ENCODE assay signal across 12 cellular contexts in the genomic region with DNA sequence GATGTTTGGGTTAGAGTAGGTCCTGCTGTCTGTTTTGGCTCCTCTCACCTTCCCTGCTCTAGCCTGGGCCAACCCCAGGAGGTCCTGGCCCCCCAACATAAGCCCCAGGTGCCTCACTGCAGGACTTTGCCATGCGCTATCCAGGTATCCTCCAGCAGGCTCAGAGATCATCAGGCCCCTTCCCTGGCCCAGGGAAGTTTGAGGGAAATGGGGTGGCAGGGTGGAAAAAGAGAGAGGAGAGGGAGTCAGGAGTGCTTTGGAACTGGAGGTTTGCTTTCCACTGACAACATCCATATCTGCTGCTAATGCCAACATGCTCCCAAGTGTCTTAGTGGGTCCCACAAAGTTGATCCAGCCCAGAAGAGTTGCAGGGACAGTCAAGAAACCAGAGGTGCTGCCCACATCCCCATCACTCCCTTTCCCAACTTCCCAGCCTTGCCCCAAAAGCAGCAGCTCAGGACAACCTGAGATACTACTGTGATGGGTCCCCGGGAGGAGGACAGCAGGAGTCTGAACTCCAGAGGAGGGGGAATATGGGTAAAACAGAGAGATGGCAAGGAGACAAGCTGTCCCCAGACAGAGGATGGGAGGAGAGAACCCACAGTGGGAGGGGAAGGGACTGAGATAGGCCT. TPM values are rescaled to one million over a fixed set of nuclear protein-coding genes. Genes with fewer than 3 reads are reported as not detected.
DNase-seq lines count a peak whose midpoint lies in the region; ATAC-seq and TF ChIP-seq lines count a peak whose summit lies in the region.
"Had no signal": no experiment of that assay in that cellular context is flagged by ENCODE, and none has a peak within 500 bp of the region (broad histone marks: within the 10 kb centered on the region; RNA-seq: fewer than 3 reads in every experiment).

No MANE protein-coding gene starts in this region.

- no peak for ATAC-seq in activated CD8-positive, alpha-beta T cell treated with anti-CD3 and anti-CD28 coated beads for 36 hours
- ATAC-seq in gastroesophageal sphincter, result no peak

- DNase-seq in CD4-positive, alpha-beta memory T cell, result no peak
- no peak for DNase-seq in activated CD8-positive, alpha-beta T cell treated with anti-CD3 and anti-CD28 coated beads for 36 hours
- DNase-seq in retinal pigment epithelial cell (ENCODE audit: low read depth), result no peak
- DNase-seq in stimulated activated naive CD4-positive, alpha-beta T cell (lab: John Stamatoyannopoulos, UW), result no peak
- no peak for DNase-seq in RPMI8226
- DNase-seq in effector memory CD4-positive, alpha-beta T cell, result no peak
- DNase-seq in NCI-H2107 (lab: John Stamatoyannopoulos, UW), result no peak
- DNase-seq: GOT3 had no signal

- WGBS in gastroesophageal sphincter (ENCODE audit: low coverage in 1 of 2), 2 donors, result 44% methylated on average over 2 of the region's 2 CpGs; no CpG with 5 or more reads in 1 of the 2 donors

- H3K27me3 Mint-ChIP-seq in CD4-positive, alpha-beta memory T cell, result no peaks in the 10 kb centered on the region
- H3K27me3 Mint-ChIP-seq in activated CD8-positive, alpha-beta T cell treated with anti-CD3 and anti-CD28 coated beads for 36 hours, result no peaks in the 10 kb centered on the region

- no peak for TF ChIP-seq CTCF in activated CD8-positive, alpha-beta T cell treated with anti-CD3 and anti-CD28 coated beads for 36 hours (IDR thresholded peaks at IDR 0.05)
- TF ChIP-seq CTCF in gastroesophageal sphincter (IDR thresholded peaks at IDR 0.05) (no peak), retinal pigment epithelial cell (conservative IDR thresholded peaks at IDR 0.05; ENCODE audit: low read depth, low read length) (no peak)

- TF ChIP-seq POLR2A in gastroesophageal sphincter (IDR thresholded peaks at IDR 0.05), result no peak

- peaks cover 9 to 33% (median 21%) of the 10 kb centered on the region in 4 donors for H3K4me1 Mint-ChIP-seq in CD4-positive, alpha-beta memory T cell
- peaks cover 33% of the 10 kb centered on the region for H3K4me1 Mint-ChIP-seq in activated CD8-positive, alpha-beta T cell treated with anti-CD3 and anti-CD28 coated beads for 36 hours (ENCODE audit: low read depth)

- H3K36me3 Mint-ChIP-seq in CD4-positive, alpha-beta memory T cell, result peaks cover 0 to 3% of the 10 kb centered on the region in 2 donors
- no peaks in the 10 kb centered on the region for H3K36me3 Mint-ChIP-seq in activated CD8-positive, alpha-beta T cell treated with anti-CD3 and anti-CD28 coated beads for 36 hours (ENCODE audit: low read depth)

- intact Hi-C loops in CD4-positive, alpha-beta memory T cell (cut with micrococcal nuclease), result loop anchor here (5.0 kb wide), 1 partner anchor 47 kb away; a partner anchor contains a TSS
- intact Hi-C loops in activated CD8-positive, alpha-beta T cell treated with anti-CD3 and anti-CD28 coated beads for 36 hours (cut with micrococcal nuclease), result no loop called here

- TF ChIP-seq EP300 in gastroesophageal sphincter (IDR thresholded peaks at IDR 0.05), result no peak

- H3K27ac ChIP-seq in CD4-positive, alpha-beta memory T cell (ENCODE audit: low read depth, low read length), result no peak overlapping the region
- peak overlapping the region; percentile 97 to 100 (median 99) for H3K27ac ChIP-seq in gastroesophageal sphincter
- no peak overlapping the region for H3K27ac ChIP-seq in effector memory CD4-positive, alpha-beta T cell (ENCODE audit: insufficient read depth, low read length, poor library complexity, severe bottlenecking)

- H3K4me3 Mint-ChIP-seq in CD4-positive, alpha-beta memory T cell, result peak overlapping the region in 2 of 8 donors; percentile 35 to 36
- no peak overlapping the region for H3K4me3 Mint-ChIP-seq in activated CD8-positive, alpha-beta T cell treated with anti-CD3 and anti-CD28 coated beads for 36 hours

- peak overlapping the region in 5 of 7 donors; percentile 33 to 86 (median 76) for H3K27ac Mint-ChIP-seq in CD4-positive, alpha-beta memory T cell
- H3K27ac Mint-ChIP-seq in activated CD8-positive, alpha-beta T cell treated with anti-CD3 and anti-CD28 coated beads for 36 hours, result peak overlapping the region; percentile 2

- CTCF ChIA-PET in CD4-positive, alpha-beta memory T cell (lab: Charles Lee; ENCODE audit: partially characterized antibody), result interaction anchor here (1.2 to 1.3 kb wide), 2 partner anchors 15 to 47 kb away, joined by 3 to 4 read pairs; no protein-coding TSS in a partner anchor
- CTCF ChIA-PET in activated CD8-positive, alpha-beta T cell treated with anti-CD3 and anti-CD28 coated beads for 36 hours (lab: Charles Lee), result interaction anchor here (0.8 to 1.2 kb wide), 3 partner anchors 15 to 163 kb away, joined by 3 read pairs; no protein-coding TSS in a partner anchor

- peaks cover 23% of the 10 kb centered on the region for H3K4me1 ChIP-seq in CD4-positive, alpha-beta memory T cell (ENCODE audit: insufficient read depth, low read length)
- peaks cover 0 to 85% (median 64%) of the 10 kb centered on the region in 3 donors for H3K4me1 ChIP-seq in gastroesophageal sphincter
- peaks cover 10% of the 10 kb centered on the region for H3K4me1 ChIP-seq in effector memory CD4-positive, alpha-beta T cell (ENCODE audit: control insufficient read depth, insufficient read depth, low read length, poor library complexity, severe bottlenecking)

- H3K9me3 Mint-ChIP-seq in CD4-positive, alpha-beta memory T cell, result no peaks in the 10 kb centered on the region
- no peaks in the 10 kb centered on the region for H3K9me3 Mint-ChIP-seq in activated CD8-positive, alpha-beta T cell treated with anti-CD3 and anti-CD28 coated beads for 36 hours

- H3K4me3 ChIP-seq in CD4-positive, alpha-beta memory T cell (ENCODE audit: low read length in 2 of 2), result no peak overlapping the region
- H3K4me3 ChIP-seq in gastroesophageal sphincter (peak overlapping the region; percentile 57 to 85), retinal pigment epithelial cell (ENCODE audit: low read length) (peak overlapping the region; percentile 37)
- H3K4me3 ChIP-seq in effector memory CD4-positive, alpha-beta T cell (ENCODE audit: insufficient read depth, low read depth, low read length, poor library complexity, severe bottlenecking), result no peak overlapping the region

- POLR2A ChIA-PET in CD4-positive, alpha-beta memory T cell (lab: Charles Lee; ENCODE audit: partially characterized antibody), result interaction anchor here (1.1 kb wide), 1 partner anchor 12 kb away, joined by 4 read pairs; no protein-coding TSS in a partner anchor
- POLR2A ChIA-PET in activated CD8-positive, alpha-beta T cell treated with anti-CD3 and anti-CD28 coated beads for 36 hours (lab: Charles Lee), result interaction anchor here (1.3 kb wide), 1 partner anchor 15 kb away, joined by 3 read pairs; no protein-coding TSS in a partner anchor

- no peaks in the 10 kb centered on the region for H3K9me3 ChIP-seq in CD4-positive, alpha-beta memory T cell (ENCODE audit: control insufficient read depth in 1 of 2, low read length in 2 of 2)
- H3K9me3 ChIP-seq in gastroesophageal sphincter, result no peaks in the 10 kb centered on the region
- no peaks in the 10 kb centered on the region for H3K9me3 ChIP-seq in effector memory CD4-positive, alpha-beta T cell (ENCODE audit: control insufficient read depth, low read length)

- H3K27me3 ChIP-seq in CD4-positive, alpha-beta memory T cell (ENCODE audit: insufficient read depth, low read length), result no peaks in the 10 kb centered on the region
- no peaks in the 10 kb centered on the region for H3K27me3 ChIP-seq in gastroesophageal sphincter
- H3K27me3 ChIP-seq in effector memory CD4-positive, alpha-beta T cell (replicated peaks; ENCODE audit: control insufficient read depth, insufficient read depth, low read length, poor library complexity, severe bottlenecking), result no peaks in the 10 kb centered on the region

- no peaks in the 10 kb centered on the region for H3K36me3 ChIP-seq in CD4-positive, alpha-beta memory T cell (ENCODE audit: insufficient read depth, low read length)
- peaks cover 0 to 23% of the 10 kb centered on the region in 2 donors for H3K36me3 ChIP-seq in gastroesophageal sphincter
- H3K36me3 ChIP-seq in effector memory CD4-positive, alpha-beta T cell (ENCODE audit: control insufficient read depth, insufficient read depth, low read length), result no peaks in the 10 kb centered on the region

RNA-seq across cellular contexts. Expression of a gene that starts 0.7 kb away (rescaled TPM):
- 1 to 10 TPM; 6.3 to 7.2 TPM for total RNA-seq in CD4-positive, alpha-beta memory T cell
- polyA plus RNA-seq in CD4-positive, alpha-beta memory T cell, result under 1 TPM; 0.27 to 0.45 TPM
- 1 to 10 TPM; 1.1 to 1.6 TPM for total RNA-seq in activated CD8-positive, alpha-beta T cell treated with anti-CD3 and anti-CD28 coated beads for 36 hours
- 100 to 1,000 TPM; 108 to 323 (median 182) TPM for total RNA-seq in gastroesophageal sphincter

RNA-seq across cellular contexts. Expression of a gene that starts 28.6 kb away (rescaled TPM):
- total RNA-seq in CD4-positive, alpha-beta memory T cell, result 10 to 100 TPM; 54.3 to 59.3 TPM
- polyA plus RNA-seq in CD4-positive, alpha-beta memory T cell, result 10 to 100 TPM; 54.2 to 71.7 TPM
- total RNA-seq in activated CD8-positive, alpha-beta T cell treated with anti-CD3 and anti-CD28 coated beads for 36 hours, result 10 to 100 TPM; 24.8 to 25.0 TPM
- total RNA-seq in gastroesophageal sphincter, result 100 to 1,000 TPM in 2 of 4 donors, 10 to 100 TPM in 2; 79.1 to 137 (median 110) TPM

RNA-seq across cellular contexts. Expression of a gene that starts 44.3 kb away (rescaled TPM):
- total RNA-seq in CD4-positive, alpha-beta memory T cell, result 100 to 1,000 TPM; 730 to 777 TPM
- 100 to 1,000 TPM in 1 of 2 donors, 10 to 100 TPM in 1; 74.2 to 117 TPM for polyA plus RNA-seq in CD4-positive, alpha-beta memory T cell
- 100 to 1,000 TPM; 789 to 814 TPM for total RNA-seq in activated CD8-positive, alpha-beta T cell treated with anti-CD3 and anti-CD28 coated beads for 36 hours
- total RNA-seq in gastroesophageal sphincter, result 100 to 1,000 TPM; 521 to 701 (median 591) TPM

RNA-seq across cellular contexts. Expression of a gene that starts 46.9 kb away (rescaled TPM):
- under 1 TPM in 1 of 2 experiments, not detected in 1; 0.61 TPM for total RNA-seq in CD4-positive, alpha-beta memory T cell
- 1 to 10 TPM in 1 of 2 donors, under 1 TPM in 1; 0.53 to 1.5 TPM for polyA plus RNA-seq in CD4-positive, alpha-beta memory T cell
- total RNA-seq in activated CD8-positive, alpha-beta T cell treated with anti-CD3 and anti-CD28 coated beads for 36 hours, result 1 to 10 TPM; 2.0 to 2.3 TPM
- 1,000 to 10,000 TPM in 2 of 4 donors, 100 to 1,000 TPM in 2; 632 to 1,838 (median 914) TPM for total RNA-seq in gastroesophageal sphincter
- total RNA-seq: T-helper 1 cell treated with Interleukin-12 subunit alpha and Interleukin-12 subunit beta and Interleukin-4 antibody, amounts not matched to agents 30 ng/mL and 1 ng/mL, for 36 hours had no signal

RNA-seq across cellular contexts. Expression of a gene that starts 52.7 kb away (rescaled TPM):
- total RNA-seq in CD4-positive, alpha-beta memory T cell, result under 1 TPM; 0.26 to 0.42 TPM
- under 1 TPM; 0.20 to 0.85 TPM for polyA plus RNA-seq in CD4-positive, alpha-beta memory T cell
- 1 to 10 TPM; 5.3 to 6.7 TPM for total RNA-seq in activated CD8-positive, alpha-beta T cell treated with anti-CD3 and anti-CD28 coated beads for 36 hours
- under 1 TPM in 1 of 4 donors, not detected in 3; 0.31 TPM for total RNA-seq in gastroesophageal sphincter
- total RNA-seq: LHCN-M2; renal cortical epithelial cell; T-helper 1 cell treated with Interleukin-12 subunit alpha and Interleukin-12 subunit beta and Interleukin-4 antibody, amounts not matched to agents 30 ng/mL and 1 ng/mL, for 36 hours had no signal

Comparison
In these comparisons a context has a peak if more than half of its experiments do, and no peak if none do; other contexts are left out.
1. H3K27ac ChIP-seq: peak in gastroesophageal sphincter (4 of 4); none in CD4-positive, alpha-beta memory T cell (single experiment) and effector memory CD4-positive, alpha-beta T cell (single experiment).
2. H3K4me3 ChIP-seq: peak in gastroesophageal sphincter (2 of 2) and retinal pigment epithelial cell (single experiment); none in CD4-positive, alpha-beta memory T cell (0 of 2) and effector memory CD4-positive, alpha-beta T cell (single experiment).
3. RNA of a gene that starts 0.7 kb away (total RNA-seq): 108 to 323 TPM in gastroesophageal sphincter; 6.3 to 7.2 TPM in CD4-positive, alpha-beta memory T cell and 1.1 to 1.6 TPM in activated CD8-positive, alpha-beta T cell treated with anti-CD3 and anti-CD28 coated beads for 36 hours; every median in the first group is over 10 times any median in the second.